Comparison of ENCODE assay signal across 29 cellular contexts in the genomic region with DNA sequence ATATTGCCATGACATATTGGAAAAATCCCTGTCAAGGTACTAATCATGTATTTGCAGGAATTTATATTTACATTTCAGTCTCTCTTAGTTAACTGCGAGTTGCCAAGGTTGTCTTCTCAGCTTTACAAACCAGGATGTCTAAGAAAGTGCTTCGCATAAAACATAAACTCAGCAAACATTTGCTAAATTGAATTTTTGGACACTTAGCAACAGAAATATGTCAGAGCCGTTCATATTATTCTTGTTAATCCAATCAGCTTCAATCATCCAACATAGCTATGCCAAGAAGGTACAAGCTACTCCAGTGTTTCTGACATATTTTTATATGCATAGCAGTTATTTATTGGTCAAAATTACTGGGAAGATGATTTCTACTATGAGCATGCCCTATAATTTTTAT.
"Had no signal": no experiment of that assay in that cellular context is flagged by ENCODE, and none has a peak within 500 bp of the region (broad histone marks: within the 10 kb centered on the region; RNA-seq: fewer than 3 reads in every experiment).

No MANE protein-coding gene starts in this region.

- H3K4me3 Mint-ChIP-seq: dendritic cell treated with granulocyte-macrophage colony-stimulating factor and Interleukin-4, amounts not matched to agents 40 ng/mL and 50 ng/mL, for 4 days; effector memory CD8-positive, alpha-beta T cell; endodermal cell had no signal

- H3K27ac ChIP-seq: colonic mucosa, coronary artery, dorsolateral prefrontal cortex, epithelial cell of prostate, esophagus muscularis mucosa, esophagus squamous epithelium, foreskin keratinocyte, gastrocnemius medialis, gastroesophageal sphincter, heart left ventricle, heart right ventricle had no signal

- H3K27me3 ChIP-seq: colonic mucosa, dorsolateral prefrontal cortex, esophagus muscularis mucosa, esophagus squamous epithelium, foreskin keratinocyte, gastrocnemius medialis, gastroesophageal sphincter, heart left ventricle, heart right ventricle had no signal

- ATAC-seq: effector memory CD8-positive, alpha-beta T cell; esophagus mucosa; foreskin keratinocyte; gastrocnemius medialis; gastroesophageal sphincter; heart left ventricle; heart right ventricle had no signal

- DNase-seq: colonic mucosa; cortex of kidney; dermis blood vessel endothelial cell; dorsolateral prefrontal cortex; effector CD4-positive, alpha-beta T cell; effector CD8-positive, alpha-beta T cell; effector memory CD4-positive, alpha-beta T cell; effector memory CD8-positive, alpha-beta T cell; endodermal cell; erythroblast; esophagus squamous epithelium; foreskin fibroblast; foreskin melanocyte; gastrocnemius medialis; glutamatergic neuron; head of caudate nucleus; heart left ventricle; heart right ventricle had no signal

- H3K27ac Mint-ChIP-seq: dendritic cell treated with granulocyte-macrophage colony-stimulating factor and Interleukin-4, amounts not matched to agents 40 ng/mL and 50 ng/mL, for 4 days; effector memory CD8-positive, alpha-beta T cell; endodermal cell had no signal

- H3K4me1 Mint-ChIP-seq: endodermal cell had no signal

- H3K9me3 ChIP-seq: colonic mucosa, esophagus muscularis mucosa, esophagus squamous epithelium, gastrocnemius medialis, gastroesophageal sphincter, heart left ventricle, heart right ventricle had no signal

- H3K4me3 ChIP-seq: colonic mucosa, coronary artery, dorsolateral prefrontal cortex, esophagus muscularis mucosa, esophagus squamous epithelium, gastrocnemius medialis, gastroesophageal sphincter, heart left ventricle, heart right ventricle had no signal

- H3K27me3 Mint-ChIP-seq: dendritic cell treated with granulocyte-macrophage colony-stimulating factor and Interleukin-4, amounts not matched to agents 40 ng/mL and 50 ng/mL, for 4 days; effector memory CD8-positive, alpha-beta T cell had no signal

- FAIRE-seq: colon, endometrium, endothelial cell of umbilical vein, frontal cortex had no signal

- H3K4me1 ChIP-seq: colonic mucosa, esophagus muscularis mucosa, esophagus squamous epithelium, foreskin keratinocyte, gastrocnemius medialis, gastroesophageal sphincter, heart left ventricle, heart right ventricle had no signal

- H3K36me3 ChIP-seq: colonic mucosa, esophagus muscularis mucosa, esophagus squamous epithelium, gastrocnemius medialis, gastroesophageal sphincter, heart left ventricle, heart right ventricle had no signal
